ENCODE assay signal across 1 cellular context in genomic region chr16:69954241-69954640, GRCh38. TPM values are rescaled to one million over a fixed set of nuclear protein-coding genes. Genes with fewer than 3 reads are reported as not detected.
"Had no signal": no experiment of that assay in that cellular context is flagged by ENCODE, and none has a peak within 500 bp of the region (broad histone marks: within the 10 kb centered on the region; RNA-seq: fewer than 3 reads in every experiment).

No MANE protein-coding gene starts in this region.

RNA-seq across cellular contexts. Expression of gene CLEC18A, which starts 3.1 kb away (rescaled TPM):
- total RNA-seq: NCI-H460 had no signal
